In the genomic region with DNA sequence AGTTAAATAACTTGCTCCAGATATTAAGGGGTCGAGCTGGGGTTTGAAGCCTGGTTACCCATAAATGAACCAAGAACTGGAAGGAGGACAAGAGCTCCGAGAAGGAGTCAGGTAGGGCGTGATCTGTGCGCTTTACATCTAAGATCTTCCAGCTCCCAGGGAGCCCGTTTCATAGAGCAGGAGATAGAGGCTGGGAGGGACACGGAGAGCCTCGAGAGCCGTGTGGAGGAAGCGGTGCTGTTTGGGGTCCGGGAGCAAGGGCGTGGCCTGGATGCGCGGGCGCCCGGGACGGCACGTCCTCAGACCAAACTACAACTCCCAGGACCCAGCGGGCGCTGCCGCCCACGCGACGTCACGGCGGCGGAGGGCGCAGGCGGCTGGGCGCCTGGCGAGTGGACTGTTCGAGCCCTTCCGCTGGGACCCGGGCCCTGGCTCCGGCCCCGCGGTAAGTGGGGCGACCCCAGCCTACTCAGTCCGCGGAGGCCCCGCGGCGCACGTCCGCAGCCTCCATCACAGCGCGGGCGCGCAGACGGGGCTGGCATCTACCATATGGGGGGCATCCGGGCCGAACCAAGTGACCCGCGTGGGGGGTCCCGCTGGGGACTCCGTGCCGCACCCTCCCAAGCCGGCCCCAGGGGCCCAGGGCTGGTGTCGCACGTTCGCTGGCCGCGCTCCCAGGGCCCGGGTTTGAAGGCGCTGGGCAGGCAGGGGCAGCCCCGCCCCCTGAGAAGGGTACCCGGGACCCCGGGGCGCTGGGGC, we compare ENCODE assay signal across 1 cellular context.
TF ChIP-seq lines count a peak whose summit lies in the region.

Gene BCKDK (plus strand): TSS at position 352 of the 759 bp plus-strand sequence. CDS start 838 bp downstream, outside the sequence.

TF ChIP-seq in HepG2, 621 proteins besides CTCF, POLR2A, EP300 and RAD21 (continued from another document and continues in another):
- no peak for TF ChIP-seq PBX2 (CRISPR knock-in tag; IDR thresholded peaks at IDR 0.05)
- TF ChIP-seq ZNF362 (CRISPR knock-in tag; IDR thresholded peaks at IDR 0.05; ENCODE audit: borderline replicate concordance), result no peak
- no peak for TF ChIP-seq ATF7 (IDR thresholded peaks at IDR 0.05)
- TF ChIP-seq ATF7 (CRISPR knock-in tag; IDR thresholded peaks at IDR 0.05), result no peak
- TF ChIP-seq MIER3 (CRISPR knock-in tag; IDR thresholded peaks at IDR 0.05; ENCODE audit: borderline replicate concordance), result peak; percentile 73; the same call in 1 of the 2 replicates
- TF ChIP-seq ZNF335 (CRISPR knock-in tag; IDR thresholded peaks at IDR 0.05), result 0 out of 2 replicates have a peak, but pooled peaks have one; percentile 53
- TF ChIP-seq SRF (IDR thresholded peaks at IDR 0.05; ENCODE audit: low read depth, low read length), result no peak
- no peak for TF ChIP-seq ZNF296 (CRISPR knock-in tag; conservative IDR thresholded peaks at IDR 0.05)
- TF ChIP-seq GTF3A (CRISPR knock-in tag; conservative IDR thresholded peaks at IDR 0.05), result no peak
- 0 out of 2 replicates have a peak, but pooled peaks have one; percentile 59 for TF ChIP-seq FIP1L1 (IDR thresholded peaks at IDR 0.05; ENCODE audit: borderline replicate concordance, insufficient read depth, low read depth, low read length)
- TF ChIP-seq NFATC3 (CRISPR knock-in tag; IDR thresholded peaks at IDR 0.05), result no peak
- TF ChIP-seq NFIC (IDR thresholded peaks at IDR 0.05; ENCODE audit: low read length), result no peak
- TF ChIP-seq LCORL (IDR thresholded peaks at IDR 0.05), result no peak
- peak; percentile 87 for TF ChIP-seq LCORL (CRISPR knock-in tag; IDR thresholded peaks at IDR 0.05)
- TF ChIP-seq ERF (CRISPR knock-in tag; IDR thresholded peaks at IDR 0.05), result peak; percentile 85
- TF ChIP-seq SRSF4 (IDR thresholded peaks at IDR 0.05; ENCODE audit: low read depth, low read length, poor library complexity, severe bottlenecking), result no peak
- no peak for TF ChIP-seq ZNF326 (CRISPR knock-in tag; IDR thresholded peaks at IDR 0.05; ENCODE audit: borderline replicate concordance)
- peak; percentile 65 for TF ChIP-seq HDAC2 (CRISPR knock-in tag; IDR thresholded peaks at IDR 0.05)
- no peak for TF ChIP-seq DMTF1 (CRISPR knock-in tag; IDR thresholded peaks at IDR 0.05)
- TF ChIP-seq SMARCC2 (IDR thresholded peaks at IDR 0.05), result no peak
- no peak for TF ChIP-seq ZMAT5 (CRISPR knock-in tag; IDR thresholded peaks at IDR 0.05; ENCODE audit: borderline replicate concordance, low read depth)
- TF ChIP-seq ZNF883 (CRISPR knock-in tag; IDR thresholded peaks at IDR 0.05; ENCODE audit: not compliant biosample characterization), result peak; percentile 78
- TF ChIP-seq GLMP (CRISPR knock-in tag; IDR thresholded peaks at IDR 0.05; ENCODE audit: borderline replicate concordance), result no peak
- TF ChIP-seq ZNF773 (CRISPR knock-in tag; IDR thresholded peaks at IDR 0.05; ENCODE audit: borderline replicate concordance), result no peak
- peak; percentile 81 for TF ChIP-seq ZNF430 (CRISPR knock-in tag; IDR thresholded peaks at IDR 0.05)
- peak; percentile 77; the same call in 1 of the 2 replicates for TF ChIP-seq ZNF737 (CRISPR knock-in tag; IDR thresholded peaks at IDR 0.05; ENCODE audit: borderline replicate concordance)
- peak; percentile 46; the same call in 1 of the 2 replicates for TF ChIP-seq ATF2 (CRISPR knock-in tag; IDR thresholded peaks at IDR 0.05)
- peak; percentile 59 for TF ChIP-seq CBX1 (IDR thresholded peaks at IDR 0.05; ENCODE audit: low read depth)
- TF ChIP-seq DPF2 (CRISPR knock-in tag; IDR thresholded peaks at IDR 0.05; ENCODE audit: borderline replicate concordance, low read depth), result 0 out of 2 replicates have a peak, but pooled peaks have one; percentile 30
- TF ChIP-seq CEBPG (CRISPR knock-in tag; IDR thresholded peaks at IDR 0.05), result 0 out of 2 replicates have a peak, but pooled peaks have one; percentile 1
- peak; percentile 85 for TF ChIP-seq CREB1 (IDR thresholded peaks at IDR 0.05)
- TF ChIP-seq CREB1 (CRISPR knock-in tag; IDR thresholded peaks at IDR 0.05), result peak; percentile 92
- no peak for TF ChIP-seq FOXM1 (CRISPR knock-in tag; IDR thresholded peaks at IDR 0.05)
- no peak for TF ChIP-seq TOPORS (CRISPR knock-in tag; IDR thresholded peaks at IDR 0.05)
- TF ChIP-seq ZNF12 (CRISPR knock-in tag; IDR thresholded peaks at IDR 0.05), result no peak
- no peak for TF ChIP-seq CENPX (CRISPR knock-in tag; IDR thresholded peaks at IDR 0.05)
- TF ChIP-seq CAMTA2 (CRISPR knock-in tag; IDR thresholded peaks at IDR 0.05; ENCODE audit: borderline replicate concordance), result peak; percentile 71; the same call in 1 of the 2 replicates
- peak; percentile 66; the same call in 1 of the 2 replicates for TF ChIP-seq FOXK1 (CRISPR knock-in tag; IDR thresholded peaks at IDR 0.05; ENCODE audit: borderline replicate concordance, low read depth)
- TF ChIP-seq NR3C1 (CRISPR knock-in tag; IDR thresholded peaks at IDR 0.05), result no peak
- TF ChIP-seq THAP11 (CRISPR knock-in tag; IDR thresholded peaks at IDR 0.05), result peak; percentile 100
- TF ChIP-seq, protein P1, sequence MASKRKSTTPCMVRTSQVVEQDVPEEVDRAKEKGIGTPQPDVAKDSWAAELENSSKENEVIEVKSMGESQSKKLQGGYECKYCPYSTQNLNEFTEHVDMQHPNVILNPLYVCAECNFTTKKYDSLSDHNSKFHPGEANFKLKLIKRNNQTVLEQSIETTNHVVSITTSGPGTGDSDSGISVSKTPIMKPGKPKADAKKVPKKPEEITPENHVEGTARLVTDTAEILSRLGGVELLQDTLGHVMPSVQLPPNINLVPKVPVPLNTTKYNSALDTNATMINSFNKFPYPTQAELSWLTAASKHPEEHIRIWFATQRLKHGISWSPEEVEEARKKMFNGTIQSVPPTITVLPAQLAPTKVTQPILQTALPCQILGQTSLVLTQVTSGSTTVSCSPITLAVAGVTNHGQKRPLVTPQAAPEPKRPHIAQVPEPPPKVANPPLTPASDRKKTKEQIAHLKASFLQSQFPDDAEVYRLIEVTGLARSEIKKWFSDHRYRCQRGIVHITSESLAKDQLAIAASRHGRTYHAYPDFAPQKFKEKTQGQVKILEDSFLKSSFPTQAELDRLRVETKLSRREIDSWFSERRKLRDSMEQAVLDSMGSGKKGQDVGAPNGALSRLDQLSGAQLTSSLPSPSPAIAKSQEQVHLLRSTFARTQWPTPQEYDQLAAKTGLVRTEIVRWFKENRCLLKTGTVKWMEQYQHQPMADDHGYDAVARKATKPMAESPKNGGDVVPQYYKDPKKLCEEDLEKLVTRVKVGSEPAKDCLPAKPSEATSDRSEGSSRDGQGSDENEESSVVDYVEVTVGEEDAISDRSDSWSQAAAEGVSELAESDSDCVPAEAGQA (IDR thresholded peaks at IDR 0.05; ENCODE audit: low read depth), result peak; percentile 96
- TF ChIP-seq, protein P1 (CRISPR knock-in tag; IDR thresholded peaks at IDR 0.05; ENCODE audit: borderline replicate concordance), result no peak; the same call in 1 of the 2 replicates
- TF ChIP-seq, protein P2, sequence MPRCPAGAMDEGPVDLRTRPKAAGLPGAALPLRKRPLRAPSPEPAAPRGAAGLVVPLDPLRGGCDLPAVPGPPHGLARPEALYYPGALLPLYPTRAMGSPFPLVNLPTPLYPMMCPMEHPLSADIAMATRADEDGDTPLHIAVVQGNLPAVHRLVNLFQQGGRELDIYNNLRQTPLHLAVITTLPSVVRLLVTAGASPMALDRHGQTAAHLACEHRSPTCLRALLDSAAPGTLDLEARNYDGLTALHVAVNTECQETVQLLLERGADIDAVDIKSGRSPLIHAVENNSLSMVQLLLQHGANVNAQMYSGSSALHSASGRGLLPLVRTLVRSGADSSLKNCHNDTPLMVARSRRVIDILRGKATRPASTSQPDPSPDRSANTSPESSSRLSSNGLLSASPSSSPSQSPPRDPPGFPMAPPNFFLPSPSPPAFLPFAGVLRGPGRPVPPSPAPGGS (CRISPR knock-in tag; IDR thresholded peaks at IDR 0.05), result peak; percentile 77; the same call in 1 of the 2 replicates
- TF ChIP-seq, protein P3, sequence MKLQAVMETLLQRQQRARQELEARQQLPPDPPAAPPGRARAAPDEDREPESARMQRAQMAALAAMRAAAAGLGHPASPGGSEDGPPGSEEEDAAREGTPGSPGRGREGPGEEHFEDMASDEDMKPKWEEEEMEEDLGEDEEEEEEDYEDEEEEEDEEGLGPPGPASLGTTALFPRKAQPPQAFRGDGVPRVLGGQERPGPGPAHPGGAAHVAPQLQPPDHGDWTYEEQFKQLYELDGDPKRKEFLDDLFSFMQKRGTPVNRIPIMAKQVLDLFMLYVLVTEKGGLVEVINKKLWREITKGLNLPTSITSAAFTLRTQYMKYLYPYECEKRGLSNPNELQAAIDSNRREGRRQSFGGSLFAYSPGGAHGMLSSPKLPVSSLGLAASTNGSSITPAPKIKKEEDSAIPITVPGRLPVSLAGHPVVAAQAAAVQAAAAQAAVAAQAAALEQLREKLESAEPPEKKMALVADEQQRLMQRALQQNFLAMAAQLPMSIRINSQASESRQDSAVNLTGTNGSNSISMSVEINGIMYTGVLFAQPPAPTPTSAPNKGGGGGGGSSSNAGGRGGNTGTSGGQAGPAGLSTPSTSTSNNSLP (IDR thresholded peaks at IDR 0.05; ENCODE audit: low read depth, low read length), result no peak
- TF ChIP-seq RAD51 (IDR thresholded peaks at IDR 0.05; ENCODE audit: borderline replicate concordance), result no peak
- TF ChIP-seq SAP130 (CRISPR knock-in tag; IDR thresholded peaks at IDR 0.05; ENCODE audit: low read depth), result peak; percentile 92
- peak; percentile 87 for TF ChIP-seq POLR2G (IDR thresholded peaks at IDR 0.05; ENCODE audit: low read depth, low read length)
- peak; percentile 86 for TF ChIP-seq MYC (CRISPR knock-in tag; IDR thresholded peaks at IDR 0.05; ENCODE audit: borderline replicate concordance)
